Comparison of ENCODE assay signal across 8 cellular contexts in genomic region chr18:35240664-35241522, GRCh38. TPM values are rescaled to one million over a fixed set of nuclear protein-coding genes. Genes with fewer than 3 reads are reported as not detected.
DNase-seq lines count a peak whose midpoint lies in the region; ATAC-seq and TF ChIP-seq lines count a peak whose summit lies in the region.

TSS of gene ZNF397 (plus strand) at chr18:35241034. CDS start at chr18:35242471, 1,437 bp downstream.

- no peaks in the 10 kb centered on the region for H3F3A ChIP-seq in MM.1S (ENCODE audit: insufficient read depth, low read length)
- peaks cover 25% of the 10 kb centered on the region for H3F3A ChIP-seq in neural progenitor cell (ENCODE audit: low read depth)

- no peaks in the 10 kb centered on the region for H3K9me2 ChIP-seq in MM.1S (replicated peaks; ENCODE audit: insufficient read depth, low read length)

- H3K4me1 ChIP-seq in ES-I3 (ENCODE audit: insufficient read depth, low read length) (no peaks in the 10 kb centered on the region), HAP-1 (0 out of 2 replicates have a peak, but pooled peaks cover 4% of the 10 kb centered on the region), MM.1S (ENCODE audit: low read length) (0 out of 2 replicates have a peak, but pooled peaks cover 3% of the 10 kb centered on the region), foreskin keratinocyte (peaks cover 9% of the 10 kb centered on the region), neural progenitor cell (peaks cover 17% of the 10 kb centered on the region)

- H4K20me1 ChIP-seq in MM.1S (ENCODE audit: insufficient read depth, low read length) = no peaks in the 10 kb centered on the region
- no peaks in the 10 kb centered on the region for H4K20me1 ChIP-seq in neural progenitor cell (ENCODE audit: low read depth)

- peak; percentile 99 for ATAC-seq in foreskin keratinocyte

- H3K27ac ChIP-seq in MM.1S (ENCODE audit: low read length) (peak within 1 kb of the TSS; percentile 88), foreskin keratinocyte (peak within 1 kb of the TSS; percentile 63), neural progenitor cell (peak within 1 kb of the TSS; percentile 96)

- H3K27me3 ChIP-seq in HAP-1 (ENCODE audit: low read depth) (no peaks in the 10 kb centered on the region), MM.1S (replicated peaks; ENCODE audit: insufficient read depth, low read length) (no peaks in the 10 kb centered on the region), foreskin keratinocyte (no peaks in the 10 kb centered on the region), neural progenitor cell (no peaks in the 10 kb centered on the region)

- in situ Hi-C loops in HAP-1 (cut with MboI; ENCODE audit: low sequenced_read_pairs) = no loop called here

- H3K4me2 ChIP-seq in MM.1S (ENCODE audit: low read depth, low read length) (peak within 1 kb of the TSS; percentile 55), neural progenitor cell (peak within 1 kb of the TSS; percentile 88)

- H3K27ac Mint-ChIP-seq in neural progenitor cell = peak within 1 kb of the TSS; percentile 100

- H3K9me3 ChIP-seq in ES-I3 (ENCODE audit: control insufficient read depth, insufficient read depth, low read length) = peaks cover 4% of the 10 kb centered on the region; the same call in 1 of the 2 replicates
- no peaks in the 10 kb centered on the region for H3K9me3 ChIP-seq in HAP-1
- H3K9me3 ChIP-seq in MM.1S (replicated peaks; ENCODE audit: insufficient read depth, low read length) = no peaks in the 10 kb centered on the region
- no peaks in the 10 kb centered on the region for H3K9me3 ChIP-seq in neural progenitor cell (ENCODE audit: low read depth)

- H2AFZ ChIP-seq in MM.1S (ENCODE audit: low read length) (peak within 1 kb of the TSS; percentile 96), neural progenitor cell (replicated peaks) (peak within 1 kb of the TSS; percentile 96)

- H3K4me3 ChIP-seq in HAP-1 (peak within 1 kb of the TSS; percentile 67), MM.1S (ENCODE audit: low read length) (peak within 1 kb of the TSS; percentile 77), neural progenitor cell (peak within 1 kb of the TSS; percentile 75)

- DNase-seq in HAP-1 (ENCODE audit: low spot score in 2 of 2) (peak; percentile 96 to 98), MM.1S (peak; percentile 97), SIG-M5 (lab: John Stamatoyannopoulos, UW) (peak; percentile 12), foreskin keratinocyte (peak; percentile 75 to 86), neural progenitor cell (ENCODE audit: low spot score) (peak; percentile 99), stromal cell of bone marrow (ENCODE audit: low read depth) (peak; percentile 95)
- peak; percentile 94 for DNase-seq in activated gamma-delta T cell treated with anti-CD3 and anti-CD28 coated beads, Interleukin-2, amount 50 U/mL, for 16 hours (ENCODE audit: low read depth)

- H3K9ac ChIP-seq in ES-I3 (ENCODE audit: low read depth, low read length) (peak within 1 kb of the TSS; percentile 92), MM.1S (ENCODE audit: low read length) (peak within 1 kb of the TSS; percentile 88), neural progenitor cell (peak within 1 kb of the TSS; percentile 91)

- H3K36me3 Mint-ChIP-seq in neural progenitor cell = peaks cover 39% of the 10 kb centered on the region

- TF ChIP-seq CTCF in MM.1S (IDR thresholded peaks at IDR 0.05; ENCODE audit: low read length) (no peak), foreskin keratinocyte (conservative IDR thresholded peaks at IDR 0.05) (no peak), neural progenitor cell (IDR thresholded peaks at IDR 0.05) (no peak)

- peaks cover 2% of the 10 kb centered on the region for H3K27me3 Mint-ChIP-seq in neural progenitor cell (ENCODE audit: insufficient read depth, low read depth)

- H3K79me2 ChIP-seq in MM.1S (ENCODE audit: low read length) = peaks cover 7% of the 10 kb centered on the region; the same call in 1 of the 2 replicates
- H3K79me2 ChIP-seq in neural progenitor cell (ENCODE audit: low read depth) = peaks cover 38% of the 10 kb centered on the region

- peak within 1 kb of the TSS; percentile 96 for H3K4me3 Mint-ChIP-seq in neural progenitor cell

- H3K36me3 ChIP-seq in ES-I3 (ENCODE audit: insufficient read depth, low read length) (peaks cover 37% of the 10 kb centered on the region), HAP-1 (replicated peaks) (peaks cover 34% of the 10 kb centered on the region), MM.1S (replicated peaks; ENCODE audit: insufficient read depth, low read length) (0 out of 2 replicates have a peak, but pooled peaks cover 3% of the 10 kb centered on the region), neural progenitor cell (peaks cover 26% of the 10 kb centered on the region)

- peaks cover 15% of the 10 kb centered on the region for H3K9me3 Mint-ChIP-seq in neural progenitor cell

- H3K4me1 Mint-ChIP-seq in neural progenitor cell = peaks cover 8% of the 10 kb centered on the region

RNA-seq across cellular contexts. Expression of gene ZNF397, which starts in this region (rescaled TPM):
- total RNA-seq in foreskin keratinocyte (10.2 and 11.2 TPM in 2 replicates), neural progenitor cell (ENCODE audit: low replicate concordance) (79.4 and 93.0 TPM in 2 replicates)
- polyA plus RNA-seq in foreskin keratinocyte = 4.2 and 4.9 TPM in 2 replicates

Comparison
In these comparisons a context has a peak if more than half of its experiments do, and no peak if none do; other contexts are left out.
1. Peak in every context shown above with its lines: DNase-seq, ATAC-seq, H3K4me3 ChIP-seq and H3K27ac ChIP-seq.
2. DNase-seq: peak in every context shown above with its lines; median percentile 99 in neural progenitor cell; 97 in HAP-1; 97 in MM.1S; 95 in stromal cell of bone marrow; 94 in activated gamma-delta T cell treated with anti-CD3 and anti-CD28 coated beads, Interleukin-2, amount 50 U/mL, for 16 hours; 80 in foreskin keratinocyte; 12 in SIG-M5.